In genomic region chr7:5679741-5680473, GRCh38 we compare ENCODE assay signal across 8 cellular contexts.
DNase-seq lines count a peak whose midpoint lies in the region; ATAC-seq and TF ChIP-seq lines count a peak whose summit lies in the region.

No MANE protein-coding gene starts in this region.

- H4K8ac ChIP-seq in H9 (replicated peaks; ENCODE audit: insufficient read length, low read depth, low read length), result no peak overlapping the region

- H2BK5ac ChIP-seq in H9 (ENCODE audit: insufficient read length, low read length), result no peak overlapping the region

- H3K27ac Mint-ChIP-seq in H9, result peak overlapping the region; percentile 3 to 75 (median 61); a peak in 6 of 7 replicates
- H3K27ac Mint-ChIP-seq in T-helper 17 cell, result no peak overlapping the region
- peak overlapping the region; percentile 8 for H3K27ac Mint-ChIP-seq in mesothelial cell of epicardium

- H3K4ac ChIP-seq in H9 (ENCODE audit: low read depth, low read length), result no peak overlapping the region

- no peaks in the 10 kb centered on the region for H3K27me3 ChIP-seq in H9 (ENCODE audit: insufficient read depth, low read length)

- H3K9me3 Mint-ChIP-seq in H9, result no peaks in the 10 kb centered on the region
- no peaks in the 10 kb centered on the region for H3K9me3 Mint-ChIP-seq in mesothelial cell of epicardium

- H3T11ph ChIP-seq in H9 (ENCODE audit: low read length), result no peak overlapping the region

- H3K23ac ChIP-seq in H9 (ENCODE audit: insufficient read length, low read depth, low read length), result no peak overlapping the region

- no peak overlapping the region for H3K56ac ChIP-seq in H9 (ENCODE audit: insufficient read length, low read depth, low read length)

- no peak overlapping the region for H3K4me2 ChIP-seq in H9 (ENCODE audit: insufficient read depth, insufficient read length, low read length)

- no peak overlapping the region for H4K5ac ChIP-seq in H9 (ENCODE audit: insufficient read length, low read depth, low read length)

- H3K4me3 Mint-ChIP-seq in H9, result no peak overlapping the region
- H3K4me3 Mint-ChIP-seq in T-helper 17 cell, result peak overlapping the region; percentile 56
- no peak overlapping the region for H3K4me3 Mint-ChIP-seq in mesothelial cell of epicardium

- no peaks in the 10 kb centered on the region for H3K23me2 ChIP-seq in H9 (ENCODE audit: insufficient read length, low read depth, low read length, poor library complexity, severe bottlenecking)

- H2BK12ac ChIP-seq in H9 (ENCODE audit: insufficient read length, low read depth, low read length), result no peak overlapping the region

- no peak overlapping the region for H3K14ac ChIP-seq in H9 (ENCODE audit: insufficient read depth, low read length)

- no peak overlapping the region for H3K27ac ChIP-seq in H9 (ENCODE audit: insufficient read length, low read depth, low read length)

- peaks cover 4% of the 10 kb centered on the region; the same call in 1 of the 2 replicates for H3K4me1 ChIP-seq in H9 (ENCODE audit: insufficient read depth, low read length)

- no peaks in the 10 kb centered on the region for H3K79me1 ChIP-seq in H9 (ENCODE audit: insufficient read depth, low read depth, low read length, poor library complexity, severe bottlenecking)

- TF ChIP-seq CTCF in GM10266 (IDR thresholded peaks at IDR 0.05; ENCODE audit: control insufficient read depth, insufficient read depth, low read depth, missing control alignments) (no peak), H9 (conservative IDR thresholded peaks at IDR 0.05) (no peak), mesothelial cell of epicardium (IDR thresholded peaks at IDR 0.05; ENCODE audit: unreplicated experiment) (no peak)

- H3K27me3 Mint-ChIP-seq in H9 (ENCODE audit: low read depth) (no peaks in the 10 kb centered on the region), T-helper 17 cell (no peaks in the 10 kb centered on the region), mesothelial cell of epicardium (ENCODE audit: low read depth) (no peaks in the 10 kb centered on the region)

- no peak overlapping the region for H2BK120ac ChIP-seq in H9 (ENCODE audit: low read depth, low read length, poor library complexity, severe bottlenecking)

- in situ Hi-C loops in G401 (cut with HindIII; ENCODE audit: low sequenced_read_pairs), result loop anchor here (10.0 kb wide), 1 partner anchor 55 kb away; no protein-coding TSS in a partner anchor

- H3K18ac ChIP-seq in H9 (ENCODE audit: insufficient read length, low read depth, low read length), result no peak overlapping the region

- no peak overlapping the region for H2BK20ac ChIP-seq in H9 (ENCODE audit: low read depth, low read length, poor library complexity, severe bottlenecking)

- H3K9me3 ChIP-seq in H9 (ENCODE audit: control insufficient read depth, low read depth, low read length) (no peaks in the 10 kb centered on the region), T-helper 17 cell (ENCODE audit: control insufficient read depth, low read length, poor library complexity, severe bottlenecking) (no peaks in the 10 kb centered on the region)

- H4K91ac ChIP-seq in H9 (ENCODE audit: insufficient read length, low read depth, low read length), result no peak overlapping the region

- no peaks in the 10 kb centered on the region for H3K79me2 ChIP-seq in H9 (ENCODE audit: insufficient read depth, low read length)

- H3K4me1 Mint-ChIP-seq in H9 (peaks cover 36 to 47% of the 10 kb centered on the region in 2 experiments), T-helper 17 cell (peaks cover 42% of the 10 kb centered on the region), mesothelial cell of epicardium (peaks cover 20% of the 10 kb centered on the region)

- no peak overlapping the region for H2AK5ac ChIP-seq in H9 (ENCODE audit: insufficient read length, low read length)

- H3K9ac ChIP-seq in H9 (ENCODE audit: extremely low read depth, insufficient read length, low read length), result no peak overlapping the region

- WGBS in H9 (ENCODE audit: extremely low coverage, insufficient read length, low lambda C conversion rate), result no CpG with 5 or more reads among the region's 19 CpGs

- no peak overlapping the region for H2BK15ac ChIP-seq in H9 (ENCODE audit: low read depth, low read length)

- no peak overlapping the region for H2AFZ ChIP-seq in H9 (ENCODE audit: low read length)

- H4K20me1 ChIP-seq in H9 (ENCODE audit: control insufficient read depth, insufficient read depth, insufficient read length), result no peaks in the 10 kb centered on the region

- ATAC-seq in T-helper 17 cell, result peak; percentile 48
- ATAC-seq in GM19035 (IDR thresholded peaks at IDR 0.05; ENCODE audit: unreplicated experiment), result no peak

- peaks cover under 1 to 6% (median 3%) of the 10 kb centered on the region in 3 experiments; a peak in 4 of 7 replicates for H3K36me3 Mint-ChIP-seq in H9 (ENCODE audit: insufficient read depth in 1 of 3, low read depth in 3 of 3)
- H3K36me3 Mint-ChIP-seq in T-helper 17 cell (ENCODE audit: low read depth), result no peaks in the 10 kb centered on the region
- H3K36me3 Mint-ChIP-seq in mesothelial cell of epicardium, result peaks cover 4% of the 10 kb centered on the region

- DNase-seq in GM10266 (ENCODE audit: extremely low spot score), result peak; percentile 52
- no peak for DNase-seq in H9
- DNase-seq in T-helper 17 cell, result no peak
- DNase-seq in mesothelial cell of epicardium (ENCODE audit: low spot score in 2 of 2, unreplicated experiment in 2 of 2), result no peak
- no peak for DNase-seq in G401 (ENCODE audit: low spot score)
- DNase-seq in NCI-H1092 (lab: John Stamatoyannopoulos, UW), result no peak
- DNase-seq in AML-193 (lab: John Stamatoyannopoulos, UW), result no peak
